11 cellular contexts compared by ENCODE assay signal in genomic region chr16:57049678-57050077, GRCh38.
DNase-seq lines count a peak whose midpoint lies in the region; ATAC-seq lines count a peak whose summit lies in the region.
"Had no signal": no experiment of that assay in that cellular context is flagged by ENCODE, and none has a peak within 500 bp of the region (broad histone marks: within the 10 kb centered on the region; RNA-seq: fewer than 3 reads in every experiment).

No MANE protein-coding gene starts in this region.

- no peaks in the 10 kb centered on the region for H3K9me3 Mint-ChIP-seq in activated naive CD8-positive, alpha-beta T cell (ENCODE audit: low read depth)
- H3K9me3 Mint-ChIP-seq: activated naive CD8-positive, alpha-beta T cell treated with anti-CD3 and anti-CD28 coated beads, Interleukin-2, amount 10 ng/mL, durations not matched to agents 7 days and 5 days; naive B cell had no signal

- peak overlapping the region; percentile 88 for H3K27ac Mint-ChIP-seq in activated naive CD8-positive, alpha-beta T cell

- H3K4me3 Mint-ChIP-seq in activated naive CD8-positive, alpha-beta T cell: no peak overlapping the region
- H3K4me3 Mint-ChIP-seq: activated naive CD8-positive, alpha-beta T cell treated with anti-CD3 and anti-CD28 coated beads, Interleukin-2, amount 10 ng/mL, durations not matched to agents 7 days and 5 days; naive B cell had no signal

- peaks cover 44% of the 10 kb centered on the region for H3K4me1 Mint-ChIP-seq in activated naive CD8-positive, alpha-beta T cell (ENCODE audit: low read depth)

- H3K36me3 Mint-ChIP-seq in activated naive CD8-positive, alpha-beta T cell: peaks cover 8% of the 10 kb centered on the region

- DNase-seq in NCI-H187 treated with DMSO at 0.1 percent for 48 hours (lab: John Stamatoyannopoulos, UW) (no peak), HCEC 1CT (no peak)
- no peak for DNase-seq in stimulated activated CD4-positive, alpha-beta T cell treated with anti-CD3 and anti-CD28 coated beads, Interleukin-1b, Interleukin-23, amount 100 ng/mL, for 48 hours
- DNase-seq: activated naive CD8-positive, alpha-beta T cell treated with anti-CD3 and anti-CD28 coated beads, Interleukin-2, amount 10 ng/mL, durations not matched to agents 7 days and 5 days; colonic mucosa; Kasumi-1; naive B cell had no signal

- peak; percentile 54 for ATAC-seq in GM18511 (IDR thresholded peaks at IDR 0.05; ENCODE audit: unreplicated experiment)
- ATAC-seq in GM19455 (IDR thresholded peaks at IDR 0.05; ENCODE audit: unreplicated experiment): peak; percentile 59
- ATAC-seq in HG02884 (IDR thresholded peaks at IDR 0.05; ENCODE audit: unreplicated experiment): peak; percentile 54

- H3K27me3 Mint-ChIP-seq in activated naive CD8-positive, alpha-beta T cell: no peaks in the 10 kb centered on the region
- H3K27me3 Mint-ChIP-seq: activated naive CD8-positive, alpha-beta T cell treated with anti-CD3 and anti-CD28 coated beads, Interleukin-2, amount 10 ng/mL, durations not matched to agents 7 days and 5 days; naive B cell had no signal
